1 cellular context compared by ENCODE assay signal in genomic region chr14:50342211-50343080, GRCh38.
TF ChIP-seq lines count a peak whose summit lies in the region.

No MANE protein-coding gene starts in this region.

TF ChIP-seq in HEK293, 187 proteins besides CTCF, POLR2A, EP300 and RAD21 (continued from another document and continues in another):
- TF ChIP-seq ZBTB6 (tag by site-specific recombination; IDR thresholded peaks at IDR 0.05) (no peak), ZNF549 (tag by site-specific recombination; IDR thresholded peaks at IDR 0.05) (no peak), INSM2 (tag by site-specific recombination; IDR thresholded peaks at IDR 0.05) (no peak), BCL11A (tag by site-specific recombination; IDR thresholded peaks at IDR 0.05; ENCODE audit: low read depth) (no peak), ZNF426 (tag by site-specific recombination; IDR thresholded peaks at IDR 0.05) (no peak), ZNF843 (tag by site-specific recombination; IDR thresholded peaks at IDR 0.05) (no peak), ZNF629 (tag by site-specific recombination; IDR thresholded peaks at IDR 0.05) (no peak), ZNF514 (tag by site-specific recombination; IDR thresholded peaks at IDR 0.05) (no peak), SP7 (tag by site-specific recombination; IDR thresholded peaks at IDR 0.05) (no peak), ZNF416 (tag by site-specific recombination; IDR thresholded peaks at IDR 0.05) (no peak), SETDB1 (IDR thresholded peaks at IDR 0.05; ENCODE audit: insufficient read length, low read length) (no peak), GLI2 (tag by site-specific recombination; IDR thresholded peaks at IDR 0.05; ENCODE audit: borderline replicate concordance, low read depth) (no peak), ZNF510 (tag by site-specific recombination; IDR thresholded peaks at IDR 0.05; ENCODE audit: insufficient replicate concordance) (no peak), IKZF3 (tag by site-specific recombination; IDR thresholded peaks at IDR 0.05) (peak; percentile 60), ZNF571 (tag by site-specific recombination; IDR thresholded peaks at IDR 0.05) (no peak), SP2 (tag by site-specific recombination; IDR thresholded peaks at IDR 0.05) (no peak), ZNF658 (tag by site-specific recombination; IDR thresholded peaks at IDR 0.05) (no peak), ZNF248 (tag by site-specific recombination; IDR thresholded peaks at IDR 0.05) (no peak), ZNF530 (tag by site-specific recombination; IDR thresholded peaks at IDR 0.05; ENCODE audit: low read depth) (no peak), ZNF19 (tag by site-specific recombination; IDR thresholded peaks at IDR 0.05; ENCODE audit: low read depth) (no peak), ZNF501 (tag by site-specific recombination; IDR thresholded peaks at IDR 0.05) (no peak), GFI1B (tag by site-specific recombination; IDR thresholded peaks at IDR 0.05) (no peak), ZNF521 (tag by site-specific recombination; IDR thresholded peaks at IDR 0.05) (no peak), ZSCAN16 (tag by site-specific recombination; IDR thresholded peaks at IDR 0.05) (0 out of 2 replicates have a peak, but pooled peaks have one; percentile 33), ZNF623 (tag by site-specific recombination; IDR thresholded peaks at IDR 0.05) (no peak), EGR2 (tag by site-specific recombination; IDR thresholded peaks at IDR 0.05; ENCODE audit: low read depth) (0 out of 2 replicates have a peak, but pooled peaks have one; percentile 22), HOXC10 (CRISPR knock-in tag; IDR thresholded peaks at IDR 0.05) (no peak), ATF2 (tag by site-specific recombination; IDR thresholded peaks at IDR 0.05; ENCODE audit: low read depth) (no peak), ZNF10 (tag by site-specific recombination; IDR thresholded peaks at IDR 0.05) (no peak), ZNF280C (tag by site-specific recombination; IDR thresholded peaks at IDR 0.05) (no peak), ZFHX2 (tag by site-specific recombination; conservative IDR thresholded peaks at IDR 0.05) (peak; percentile 50; the same call in 1 of the 2 replicates), MYNN (tag by site-specific recombination; IDR thresholded peaks at IDR 0.05; ENCODE audit: borderline replicate concordance) (no peak), KLF1 (tag by site-specific recombination; IDR thresholded peaks at IDR 0.05) (peak; percentile 57; the same call in 1 of the 2 replicates), ZNF585B (tag by site-specific recombination; IDR thresholded peaks at IDR 0.05) (no peak), ZNF184 (tag by site-specific recombination; IDR thresholded peaks at IDR 0.05) (no peak), ZNF391 (tag by site-specific recombination; IDR thresholded peaks at IDR 0.05; ENCODE audit: borderline replicate concordance, low read depth) (no peak), ZNF211 (tag by site-specific recombination; IDR thresholded peaks at IDR 0.05; ENCODE audit: low read depth) (no peak), ZNF645 (tag by site-specific recombination; IDR thresholded peaks at IDR 0.05) (no peak), ZNF654 (tag by site-specific recombination; IDR thresholded peaks at IDR 0.05; ENCODE audit: low read depth) (peak; percentile 87), WT1 (tag by site-specific recombination; IDR thresholded peaks at IDR 0.05) (no peak), RBAK (tag by site-specific recombination; IDR thresholded peaks at IDR 0.05) (no peak), ZNF610 (tag by site-specific recombination; IDR thresholded peaks at IDR 0.05; ENCODE audit: borderline replicate concordance) (no peak), SCRT2 (tag by site-specific recombination; IDR thresholded peaks at IDR 0.05) (peak; percentile 75), ZNF544 (tag by site-specific recombination; IDR thresholded peaks at IDR 0.05) (no peak), ZNF214 (tag by site-specific recombination; IDR thresholded peaks at IDR 0.05; ENCODE audit: borderline replicate concordance) (no peak), ZNF626 (tag by site-specific recombination; IDR thresholded peaks at IDR 0.05) (no peak), FEZF1 (tag by site-specific recombination; IDR thresholded peaks at IDR 0.05) (no peak), ZNF621 (tag by site-specific recombination; IDR thresholded peaks at IDR 0.05) (no peak), ZNF155 (tag by site-specific recombination; IDR thresholded peaks at IDR 0.05) (no peak)
- TF ChIP-seq, protein P1, sequence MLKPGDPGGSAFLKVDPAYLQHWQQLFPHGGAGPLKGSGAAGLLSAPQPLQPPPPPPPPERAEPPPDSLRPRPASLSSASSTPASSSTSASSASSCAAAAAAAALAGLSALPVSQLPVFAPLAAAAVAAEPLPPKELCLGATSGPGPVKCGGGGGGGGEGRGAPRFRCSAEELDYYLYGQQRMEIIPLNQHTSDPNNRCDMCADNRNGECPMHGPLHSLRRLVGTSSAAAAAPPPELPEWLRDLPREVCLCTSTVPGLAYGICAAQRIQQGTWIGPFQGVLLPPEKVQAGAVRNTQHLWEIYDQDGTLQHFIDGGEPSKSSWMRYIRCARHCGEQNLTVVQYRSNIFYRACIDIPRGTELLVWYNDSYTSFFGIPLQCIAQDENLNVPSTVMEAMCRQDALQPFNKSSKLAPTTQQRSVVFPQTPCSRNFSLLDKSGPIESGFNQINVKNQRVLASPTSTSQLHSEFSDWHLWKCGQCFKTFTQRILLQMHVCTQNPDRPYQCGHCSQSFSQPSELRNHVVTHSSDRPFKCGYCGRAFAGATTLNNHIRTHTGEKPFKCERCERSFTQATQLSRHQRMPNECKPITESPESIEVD (tag by site-specific recombination; IDR thresholded peaks at IDR 0.05): no peak
- TF ChIP-seq, protein P2, sequence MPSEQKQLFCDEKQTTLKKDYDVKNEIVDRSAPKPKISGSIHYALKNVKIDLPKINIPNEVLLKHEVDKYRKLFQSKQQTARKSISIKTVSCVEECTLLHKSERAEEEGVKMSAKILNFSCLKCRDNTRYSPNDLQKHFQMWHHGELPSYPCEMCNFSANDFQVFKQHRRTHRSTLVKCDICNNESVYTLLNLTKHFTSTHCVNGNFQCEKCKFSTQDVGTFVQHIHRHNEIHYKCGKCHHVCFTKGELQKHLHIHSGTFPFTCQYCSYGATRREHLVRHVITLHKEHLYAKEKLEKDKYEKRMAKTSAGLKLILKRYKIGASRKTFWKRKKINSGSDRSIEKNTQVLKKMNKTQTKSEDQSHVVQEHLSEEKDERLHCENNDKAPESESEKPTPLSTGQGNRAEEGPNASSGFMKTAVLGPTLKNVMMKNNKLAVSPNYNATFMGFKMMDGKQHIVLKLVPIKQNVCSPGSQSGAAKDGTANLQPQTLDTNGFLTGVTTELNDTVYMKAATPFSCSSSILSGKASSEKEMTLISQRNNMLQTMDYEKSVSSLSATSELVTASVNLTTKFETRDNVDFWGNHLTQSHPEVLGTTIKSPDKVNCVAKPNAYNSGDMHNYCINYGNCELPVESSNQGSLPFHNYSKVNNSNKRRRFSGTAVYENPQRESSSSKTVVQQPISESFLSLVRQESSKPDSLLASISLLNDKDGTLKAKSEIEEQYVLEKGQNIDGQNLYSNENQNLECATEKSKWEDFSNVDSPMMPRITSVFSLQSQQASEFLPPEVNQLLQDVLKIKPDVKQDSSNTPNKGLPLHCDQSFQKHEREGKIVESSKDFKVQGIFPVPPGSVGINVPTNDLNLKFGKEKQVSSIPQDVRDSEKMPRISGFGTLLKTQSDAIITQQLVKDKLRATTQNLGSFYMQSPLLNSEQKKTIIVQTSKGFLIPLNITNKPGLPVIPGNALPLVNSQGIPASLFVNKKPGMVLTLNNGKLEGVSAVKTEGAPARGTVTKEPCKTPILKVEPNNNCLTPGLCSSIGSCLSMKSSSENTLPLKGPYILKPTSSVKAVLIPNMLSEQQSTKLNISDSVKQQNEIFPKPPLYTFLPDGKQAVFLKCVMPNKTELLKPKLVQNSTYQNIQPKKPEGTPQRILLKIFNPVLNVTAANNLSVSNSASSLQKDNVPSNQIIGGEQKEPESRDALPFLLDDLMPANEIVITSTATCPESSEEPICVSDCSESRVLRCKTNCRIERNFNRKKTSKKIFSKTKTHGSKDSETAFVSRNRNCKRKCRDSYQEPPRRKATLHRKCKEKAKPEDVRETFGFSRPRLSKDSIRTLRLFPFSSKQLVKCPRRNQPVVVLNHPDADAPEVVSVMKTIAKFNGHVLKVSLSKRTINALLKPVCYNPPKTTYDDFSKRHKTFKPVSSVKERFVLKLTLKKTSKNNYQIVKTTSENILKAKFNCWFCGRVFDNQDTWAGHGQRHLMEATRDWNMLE (tag by site-specific recombination; conservative IDR thresholded peaks at IDR 0.05; ENCODE audit: low read depth): no peak
- TF ChIP-seq, protein P3, sequence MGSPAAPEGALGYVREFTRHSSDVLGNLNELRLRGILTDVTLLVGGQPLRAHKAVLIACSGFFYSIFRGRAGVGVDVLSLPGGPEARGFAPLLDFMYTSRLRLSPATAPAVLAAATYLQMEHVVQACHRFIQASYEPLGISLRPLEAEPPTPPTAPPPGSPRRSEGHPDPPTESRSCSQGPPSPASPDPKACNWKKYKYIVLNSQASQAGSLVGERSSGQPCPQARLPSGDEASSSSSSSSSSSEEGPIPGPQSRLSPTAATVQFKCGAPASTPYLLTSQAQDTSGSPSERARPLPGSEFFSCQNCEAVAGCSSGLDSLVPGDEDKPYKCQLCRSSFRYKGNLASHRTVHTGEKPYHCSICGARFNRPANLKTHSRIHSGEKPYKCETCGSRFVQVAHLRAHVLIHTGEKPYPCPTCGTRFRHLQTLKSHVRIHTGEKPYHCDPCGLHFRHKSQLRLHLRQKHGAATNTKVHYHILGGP (tag by site-specific recombination; IDR thresholded peaks at IDR 0.05): no peak
- TF ChIP-seq, protein P4, sequence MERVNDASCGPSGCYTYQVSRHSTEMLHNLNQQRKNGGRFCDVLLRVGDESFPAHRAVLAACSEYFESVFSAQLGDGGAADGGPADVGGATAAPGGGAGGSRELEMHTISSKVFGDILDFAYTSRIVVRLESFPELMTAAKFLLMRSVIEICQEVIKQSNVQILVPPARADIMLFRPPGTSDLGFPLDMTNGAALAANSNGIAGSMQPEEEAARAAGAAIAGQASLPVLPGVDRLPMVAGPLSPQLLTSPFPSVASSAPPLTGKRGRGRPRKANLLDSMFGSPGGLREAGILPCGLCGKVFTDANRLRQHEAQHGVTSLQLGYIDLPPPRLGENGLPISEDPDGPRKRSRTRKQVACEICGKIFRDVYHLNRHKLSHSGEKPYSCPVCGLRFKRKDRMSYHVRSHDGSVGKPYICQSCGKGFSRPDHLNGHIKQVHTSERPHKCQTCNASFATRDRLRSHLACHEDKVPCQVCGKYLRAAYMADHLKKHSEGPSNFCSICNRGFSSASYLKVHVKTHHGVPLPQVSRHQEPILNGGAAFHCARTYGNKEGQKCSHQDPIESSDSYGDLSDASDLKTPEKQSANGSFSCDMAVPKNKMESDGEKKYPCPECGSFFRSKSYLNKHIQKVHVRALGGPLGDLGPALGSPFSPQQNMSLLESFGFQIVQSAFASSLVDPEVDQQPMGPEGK (tag by site-specific recombination; IDR thresholded peaks at IDR 0.05): peak; percentile 39; the same call in 1 of the 2 replicates
